In the genomic region with DNA sequence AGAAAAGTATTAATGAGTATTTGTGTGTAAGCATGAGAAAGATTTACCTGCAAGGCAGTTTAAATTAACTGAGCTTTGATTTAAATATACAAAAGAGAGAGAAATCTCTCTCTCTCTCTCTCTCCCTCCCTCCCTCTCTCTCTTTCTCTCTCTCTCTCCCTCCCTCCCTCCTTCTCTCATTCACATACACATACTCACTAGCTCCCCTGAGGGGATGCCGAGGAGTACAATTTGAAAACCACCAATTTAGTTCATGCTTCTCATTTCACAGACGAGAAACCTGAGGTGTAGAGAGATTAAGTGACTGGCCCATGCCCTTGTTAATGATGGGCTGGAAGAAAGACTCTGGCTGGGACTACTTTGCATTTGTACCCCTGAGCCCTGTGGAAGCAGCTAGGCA, we compare ENCODE assay signal across 17 cellular contexts. TPM values are rescaled to one million over a fixed set of nuclear protein-coding genes. Genes with fewer than 3 reads are reported as not detected.
"Had no signal": no experiment of that assay in that cellular context is flagged by ENCODE, and none has a peak within 500 bp of the region (broad histone marks: within the 10 kb centered on the region; RNA-seq: fewer than 3 reads in every experiment).

No MANE protein-coding gene starts in this region.

- H3K9me3 ChIP-seq: colonic mucosa, psoas muscle, right lobe of liver, upper lobe of right lung had no signal

- DNase-seq: activated CD4-positive, CD25-positive, alpha-beta regulatory T cell treated with anti-CD3 and anti-CD28 coated beads, Interleukin-2, amount 50 U/mL, for 72 hours; activated naive CD4-positive, alpha-beta T cell; activated naive CD8-positive, alpha-beta T cell treated with anti-CD3 and anti-CD28 coated beads, Interleukin-2, amount 10 ng/mL, durations not matched to agents 7 days and 5 days; activated T-cell treated with anti-CD3 and anti-CD28 coated beads for 4 hours; central memory CD4-positive, alpha-beta T cell; colonic mucosa; foreskin melanocyte; kidney glomerular epithelial cell; psoas muscle; right lobe of liver; stimulated activated naive CD8-positive, alpha-beta T cell treated with anti-CD3 and anti-CD28 coated beads, Interleukin-15, amount 100 ng/mL, for 72 hours; T1000; upper lobe of right lung had no signal

- H3K4me3 ChIP-seq: colonic mucosa, psoas muscle, right lobe of liver, smooth muscle cell, upper lobe of right lung had no signal

- H3K36me3 Mint-ChIP-seq: activated naive CD8-positive, alpha-beta T cell treated with anti-CD3 and anti-CD28 coated beads, Interleukin-2, amount 10 ng/mL, durations not matched to agents 7 days and 5 days; brain; natural killer cell treated with Interleukin-12 subunit alpha and Interleukin-12 subunit beta and Interleukin-15 and Interleukin-18, amount 100 ng/mL, for 72 hours had no signal

- H3K4me1 ChIP-seq: colonic mucosa, psoas muscle, right lobe of liver had no signal

- H3K4me2 ChIP-seq: smooth muscle cell had no signal

- H3K4me1 Mint-ChIP-seq: activated naive CD8-positive, alpha-beta T cell treated with anti-CD3 and anti-CD28 coated beads, Interleukin-2, amount 10 ng/mL, durations not matched to agents 7 days and 5 days; brain; stimulated activated naive CD8-positive, alpha-beta T cell treated with anti-CD3 and anti-CD28 coated beads, Interleukin-15, amount 100 ng/mL, for 72 hours had no signal

- H3K27ac ChIP-seq: colonic mucosa, psoas muscle, right lobe of liver, upper lobe of right lung had no signal

- H3K9me3 Mint-ChIP-seq: activated naive CD8-positive, alpha-beta T cell treated with anti-CD3 and anti-CD28 coated beads, Interleukin-2, amount 10 ng/mL, durations not matched to agents 7 days and 5 days; natural killer cell treated with Interleukin-12 subunit alpha and Interleukin-12 subunit beta and Interleukin-15 and Interleukin-18, amount 100 ng/mL, for 72 hours; stimulated activated naive CD8-positive, alpha-beta T cell treated with anti-CD3 and anti-CD28 coated beads, Interleukin-15, amount 100 ng/mL, for 72 hours had no signal

- H3K27ac Mint-ChIP-seq: activated naive CD8-positive, alpha-beta T cell treated with anti-CD3 and anti-CD28 coated beads, Interleukin-2, amount 10 ng/mL, durations not matched to agents 7 days and 5 days; natural killer cell treated with Interleukin-12 subunit alpha and Interleukin-12 subunit beta and Interleukin-15 and Interleukin-18, amount 100 ng/mL, for 72 hours; stimulated activated naive CD8-positive, alpha-beta T cell treated with anti-CD3 and anti-CD28 coated beads, Interleukin-15, amount 100 ng/mL, for 72 hours had no signal

- ATAC-seq: natural killer cell treated with Interleukin-12 subunit alpha and Interleukin-12 subunit beta and Interleukin-15 and Interleukin-18, amount 100 ng/mL, for 72 hours; psoas muscle; stimulated activated naive CD8-positive, alpha-beta T cell treated with anti-CD3 and anti-CD28 coated beads, Interleukin-15, amount 100 ng/mL, for 72 hours; upper lobe of right lung had no signal

- H3K36me3 ChIP-seq: colonic mucosa, right lobe of liver, upper lobe of right lung had no signal

- H3K27me3 Mint-ChIP-seq: brain had no signal

- H3K4me3 Mint-ChIP-seq: activated naive CD8-positive, alpha-beta T cell treated with anti-CD3 and anti-CD28 coated beads, Interleukin-2, amount 10 ng/mL, durations not matched to agents 7 days and 5 days; brain; natural killer cell treated with Interleukin-12 subunit alpha and Interleukin-12 subunit beta and Interleukin-15 and Interleukin-18, amount 100 ng/mL, for 72 hours; stimulated activated naive CD8-positive, alpha-beta T cell treated with anti-CD3 and anti-CD28 coated beads, Interleukin-15, amount 100 ng/mL, for 72 hours had no signal

- H3K27me3 ChIP-seq: colonic mucosa, right lobe of liver, upper lobe of right lung had no signal

RNA-seq across cellular contexts. Expression of a gene that starts 59.4 kb away (rescaled TPM):
- total RNA-seq: activated CD8-positive, alpha-beta memory T cell treated with anti-CD3 and anti-CD28 coated beads for 36 hours; activated naive CD8-positive, alpha-beta T cell treated with anti-CD3 and anti-CD28 coated beads, Interleukin-2, amount 10 ng/mL, durations not matched to agents 7 days and 5 days; natural killer cell treated with Interleukin-12 subunit alpha and Interleukin-12 subunit beta and Interleukin-15 and Interleukin-18, amount 100 ng/mL, for 72 hours had no signal
- polyA plus RNA-seq: smooth muscle cell had no signal
